ENCODE assay signal across 9 cellular contexts in the genomic region with DNA sequence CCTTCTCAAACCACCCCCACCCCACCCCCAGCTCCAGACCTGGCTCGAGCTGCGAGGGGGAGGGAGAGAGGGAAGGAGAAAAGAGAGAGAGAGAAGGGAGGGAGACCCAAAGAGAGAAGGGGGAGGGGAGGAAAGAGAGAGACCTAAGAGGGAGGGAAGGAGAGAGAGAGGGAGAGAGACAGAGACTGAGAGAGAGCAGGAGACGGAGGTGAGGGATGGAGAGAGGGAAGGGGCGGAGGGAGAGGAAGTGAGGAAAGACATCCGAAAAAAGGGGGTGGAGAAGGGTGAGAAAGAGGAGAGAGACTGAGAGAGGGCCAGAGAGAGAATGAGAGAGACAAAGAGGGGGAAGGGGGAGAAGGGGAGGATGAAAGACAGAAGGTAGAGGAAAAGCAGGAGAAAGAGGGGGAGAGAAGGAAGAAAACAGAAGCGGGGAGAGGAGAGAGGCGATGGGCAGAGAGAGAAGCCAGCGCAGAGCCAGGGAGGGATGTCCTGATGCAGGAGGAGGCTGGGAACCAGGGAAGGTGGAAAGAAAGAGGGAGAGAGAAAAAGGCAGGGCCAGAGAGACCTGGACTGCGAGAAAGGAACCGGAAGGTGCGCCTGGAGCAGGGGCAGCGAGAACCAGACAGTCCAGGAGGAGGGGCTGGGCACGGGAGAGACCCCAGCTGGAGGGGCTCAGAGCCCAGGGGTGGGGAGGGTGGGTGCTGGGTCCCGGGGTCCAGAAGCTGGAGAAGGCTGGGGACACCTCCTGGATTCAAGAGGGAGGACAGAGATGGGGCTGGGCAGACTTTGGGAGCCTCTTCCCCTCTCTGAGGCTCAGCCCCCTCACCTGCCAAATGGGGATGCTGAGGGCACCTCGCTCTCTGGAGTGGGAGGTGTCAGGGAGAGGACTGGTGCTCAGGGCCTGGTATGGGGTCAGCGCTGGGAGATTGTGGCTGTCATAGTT. TPM values are rescaled to one million over a fixed set of nuclear protein-coding genes. Genes with fewer than 3 reads are reported as not detected.
DNase-seq lines count a peak whose midpoint lies in the region; ATAC-seq and TF ChIP-seq lines count a peak whose summit lies in the region.
"Had no signal": no experiment of that assay in that cellular context is flagged by ENCODE, and none has a peak within 500 bp of the region (broad histone marks: within the 10 kb centered on the region; RNA-seq: fewer than 3 reads in every experiment).

No MANE protein-coding gene starts in this region.

- TF ChIP-seq CTCF in VCaP (conservative IDR thresholded peaks at IDR 0.05) (no peak), fibroblast of the aortic adventitia (IDR thresholded peaks at IDR 0.05; ENCODE audit: insufficient read depth, low read length) (no peak)

- peak overlapping the region; percentile 97 for H3K4me3 ChIP-seq in fibroblast of the aortic adventitia (ENCODE audit: low read depth, low read length)

- peak overlapping the region; percentile 96 for H3K27ac ChIP-seq in VCaP

- DNase-seq in NCI-H510A treated with DMSO at 0.1 percent for 48 hours (lab: John Stamatoyannopoulos, UW) (peak; percentile 22), NCI-H510A (lab: John Stamatoyannopoulos, UW) (no peak), fibroblast of the aortic adventitia (ENCODE audit: low read depth) (peak; percentile 70), retina (peak; percentile 35), SHP77 treated with DMSO at 0.1 percent for 48 hours (lab: John Stamatoyannopoulos, UW) (no peak), HuH-7.5 (ENCODE audit: low spot score) (no peak)

- no peak for ATAC-seq in GM18867 (IDR thresholded peaks at IDR 0.05; ENCODE audit: unreplicated experiment)

RNA-seq across cellular contexts. Expression of gene SPACA6, which starts 1.7 kb away (rescaled TPM):
- total RNA-seq in fibroblast of the aortic adventitia (ENCODE audit: low replicate concordance): 5.3 and 8.5 TPM in 2 replicates

RNA-seq across cellular contexts. Expression of gene HAS1, which starts 32.4 kb away (rescaled TPM):
- total RNA-seq in fibroblast of the aortic adventitia (ENCODE audit: low replicate concordance): 0.09 and 0.49 TPM in 2 replicates
- total RNA-seq: activated CD8-positive, alpha-beta memory T cell treated with anti-CD3 and anti-CD28 coated beads for 36 hours had no signal

RNA-seq across cellular contexts. Expression of gene SIGLEC14, which starts 44.8 kb away (rescaled TPM):
- not detected in 2 replicates for total RNA-seq in fibroblast of the aortic adventitia (ENCODE audit: low replicate concordance)

Comparison
In these comparisons a context has a peak if more than half of its experiments do, and no peak if none do; other contexts are left out.
1. DNase-seq: peak in NCI-H510A treated with DMSO at 0.1 percent for 48 hours (single experiment), fibroblast of the aortic adventitia (single experiment) and retina (single experiment); none in NCI-H510A (single experiment), SHP77 treated with DMSO at 0.1 percent for 48 hours (single experiment) and HuH-7.5 (single experiment).